In genomic region chrX:34918856-34919255, GRCh38 we compare ENCODE assay signal across 9 cellular contexts. TPM values are rescaled to one million over a fixed set of nuclear protein-coding genes. Genes with fewer than 3 reads are reported as not detected.
A peak's percentile ranks its signal among the peaks of the same experiment; 100 is the strongest.
DNase-seq lines count a peak whose midpoint lies in the region; ATAC-seq and TF ChIP-seq lines count a peak whose summit lies in the region.
"Had no signal": no experiment of that assay in that cellular context is flagged by ENCODE, and none has a peak within 500 bp of the region (broad histone marks: within the 10 kb centered on the region; RNA-seq: fewer than 3 reads in every experiment).

No MANE protein-coding gene starts in this region.

- intact Hi-C loops in dorsolateral prefrontal cortex (cut with DNase I): no loop called here

- in situ Hi-C loops in KBM-7 (cut with MboI; ENCODE audit: low pct_unique_long_range_greater_than_20kb, low sequenced_read_pairs): no loop called here

- H3K27me3 ChIP-seq in BE2C: no peaks in the 10 kb centered on the region
- H3K27me3 ChIP-seq in dorsolateral prefrontal cortex: peaks cover 0 to 49% (median 8%) of the 10 kb centered on the region in 45 donors

- H3K4me3 ChIP-seq in BE2C (ENCODE audit: low read depth, low read length) (no peak overlapping the region), dorsolateral prefrontal cortex (no peak overlapping the region)

- H3K27ac ChIP-seq in dorsolateral prefrontal cortex: no peak overlapping the region

- no peaks in the 10 kb centered on the region for H3K4me1 ChIP-seq in BE2C

- peak; percentile 51 for DNase-seq in BE2C
- peak; percentile 15 for DNase-seq in KBM-7
- DNase-seq in amniotic epithelial cell (ENCODE audit: low read depth): peak; percentile 39
- no peak for DNase-seq in left lobe of liver (ENCODE audit: low spot score)
- DNase-seq in stimulated activated CD8-positive, alpha-beta memory T cell treated with anti-CD3 and anti-CD28 coated beads, Interleukin-4, amount 100 ng/mL, for 48 hours: no peak
- DNase-seq in dorsolateral prefrontal cortex: no peak
- no peak for DNase-seq in natural killer cell treated with Interleukin-12 subunit alpha and Interleukin-12 subunit beta and Interleukin-15 and Interleukin-18, amount 100 ng/mL, for 72 hours (ENCODE audit: low spot score)

- no peak overlapping the region for H3K4me3 Mint-ChIP-seq in natural killer cell treated with Interleukin-12 subunit alpha and Interleukin-12 subunit beta and Interleukin-15 and Interleukin-18, amount 100 ng/mL, for 72 hours

- ATAC-seq in left lobe of liver (peak; percentile 76), HG03280 (IDR thresholded peaks at IDR 0.05; ENCODE audit: unreplicated experiment) (no peak)
- ATAC-seq in natural killer cell treated with Interleukin-12 subunit alpha and Interleukin-12 subunit beta and Interleukin-15 and Interleukin-18, amount 100 ng/mL, for 72 hours: no peak
- ATAC-seq: Right ventricle myocardium inferior had no signal

- no peaks in the 10 kb centered on the region for H3K9me3 ChIP-seq in BE2C

- no peaks in the 10 kb centered on the region for H3K4me1 Mint-ChIP-seq in natural killer cell treated with Interleukin-12 subunit alpha and Interleukin-12 subunit beta and Interleukin-15 and Interleukin-18, amount 100 ng/mL, for 72 hours (ENCODE audit: low read depth in 2 of 2)

- peaks cover 2% of the 10 kb centered on the region for H3K9me3 Mint-ChIP-seq in natural killer cell treated with Interleukin-12 subunit alpha and Interleukin-12 subunit beta and Interleukin-15 and Interleukin-18, amount 100 ng/mL, for 72 hours

- TF ChIP-seq CTCF in BE2C (IDR thresholded peaks at IDR 0.05; ENCODE audit: low read depth, low read length) (peak; percentile 72), dorsolateral prefrontal cortex (IDR thresholded peaks at IDR 0.05 in 54 of 56, conservative IDR thresholded peaks at IDR 0.05 in 2 of 56; ENCODE audit: low read depth in 1 of 56, partially characterized antibody in 56 of 56) (peak in 24 of 56 donors; percentile 6 to 39 (median 19))

- no peaks in the 10 kb centered on the region for H3K27me3 Mint-ChIP-seq in natural killer cell treated with Interleukin-12 subunit alpha and Interleukin-12 subunit beta and Interleukin-15 and Interleukin-18, amount 100 ng/mL, for 72 hours

- H3K36me3 ChIP-seq in BE2C: no peaks in the 10 kb centered on the region

- no peaks in the 10 kb centered on the region for H3K36me3 Mint-ChIP-seq in natural killer cell treated with Interleukin-12 subunit alpha and Interleukin-12 subunit beta and Interleukin-15 and Interleukin-18, amount 100 ng/mL, for 72 hours

- H3K27ac Mint-ChIP-seq in natural killer cell treated with Interleukin-12 subunit alpha and Interleukin-12 subunit beta and Interleukin-15 and Interleukin-18, amount 100 ng/mL, for 72 hours: no peak overlapping the region

RNA-seq across cellular contexts. Expression of gene FAM47B, which starts 23.7 kb away (rescaled TPM):
- polyA plus RNA-seq in BE2C (2012; ENCODE audit: insufficient read depth, insufficient read length, low read depth): not detected
- total RNA-seq in left lobe of liver (not detected), dorsolateral prefrontal cortex (under 1 TPM in 5 of 120 experiments, not detected in 115; 0.29 to 0.34 (median 0.30) TPM)
- total RNA-seq in natural killer cell treated with Interleukin-12 subunit alpha and Interleukin-12 subunit beta and Interleukin-15 and Interleukin-18, amount 100 ng/mL, for 72 hours: not detected
- total RNA-seq: Right ventricle myocardium inferior had no signal

Comparison
In these comparisons a context has a peak if more than half of its experiments do, and no peak if none do; other contexts are left out.
1. DNase-seq: peak in BE2C (single experiment), KBM-7 (single experiment) and amniotic epithelial cell (single experiment); none in left lobe of liver (single experiment), stimulated activated CD8-positive, alpha-beta memory T cell treated with anti-CD3 and anti-CD28 coated beads, Interleukin-4, amount 100 ng/mL, for 48 hours (single experiment), dorsolateral prefrontal cortex (0 of 10) and natural killer cell treated with Interleukin-12 subunit alpha and Interleukin-12 subunit beta and Interleukin-15 and Interleukin-18, amount 100 ng/mL, for 72 hours (single experiment).